In the genomic region with DNA sequence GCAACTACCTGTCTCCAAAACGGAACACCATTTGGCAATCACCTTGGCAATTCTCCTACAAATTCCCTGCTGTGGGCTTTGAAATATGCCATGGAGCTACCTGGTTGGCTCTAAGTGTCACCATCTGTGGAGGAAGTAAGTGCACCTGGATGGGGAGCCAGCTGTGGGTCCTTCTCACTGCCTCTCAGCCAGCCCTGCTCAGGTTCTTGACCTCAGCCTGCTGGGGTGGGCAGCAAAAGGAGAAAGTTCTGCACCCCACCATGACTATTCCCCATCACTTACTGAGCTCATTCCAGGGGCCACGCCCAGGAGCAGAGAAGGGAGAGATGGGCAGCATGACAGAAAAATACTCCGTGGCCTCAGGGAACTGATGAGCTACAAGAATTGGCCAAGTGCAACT, we compare ENCODE assay signal across 24 cellular contexts.
"Had no signal": no experiment of that assay in that cellular context is flagged by ENCODE, and none has a peak within 500 bp of the region (broad histone marks: within the 10 kb centered on the region; RNA-seq: fewer than 3 reads in every experiment).

No MANE protein-coding gene starts in this region.

- H3K27me3 ChIP-seq: esophagus squamous epithelium, gastroesophageal sphincter, neural progenitor cell, ovary, tibial artery, upper lobe of left lung, uterus had no signal

- H3K4me3 Mint-ChIP-seq: dendritic cell treated with granulocyte-macrophage colony-stimulating factor and Interleukin-4, amounts not matched to agents 40 ng/mL and 50 ng/mL, for 4 days; effector memory CD8-positive, alpha-beta T cell; immature natural killer cell; natural killer cell treated with Interleukin-12 subunit alpha and Interleukin-12 subunit beta and Interleukin-15 and Interleukin-18, amount 100 ng/mL, for 72 hours; neural progenitor cell; stimulated activated memory B cell treated with anti-CD40 and anti-IgM and Interleukin-4, amounts not matched to agents 10 μg/mL and 1 μg/mL and 100 μg/mL, for 72 hours; stimulated activated naive CD8-positive, alpha-beta T cell treated with anti-CD3 and anti-CD28 coated beads, Interleukin-15, Interleukin-2, amounts not matched to agents 100 ng/mL and 50 ng/mL, for 24 hours had no signal

- DNase-seq: effector memory CD8-positive, alpha-beta T cell; esophagus squamous epithelium; foreskin fibroblast; immature natural killer cell; kidney; left cardiac atrium; left ventricle myocardium superior; mesenchymal stem cell; midbrain; nucleus accumbens; right cardiac atrium; stimulated activated CD4-positive, alpha-beta T cell treated with anti-CD3 and anti-CD28 coated beads, Interleukin-4, amount 100 ng/mL, for 1 hour; uterus had no signal

- H3K27ac Mint-ChIP-seq: dendritic cell treated with granulocyte-macrophage colony-stimulating factor and Interleukin-4, amounts not matched to agents 40 ng/mL and 50 ng/mL, for 4 days; effector memory CD8-positive, alpha-beta T cell; immature natural killer cell; natural killer cell treated with Interleukin-12 subunit alpha and Interleukin-12 subunit beta and Interleukin-15 and Interleukin-18, amount 100 ng/mL, for 72 hours; neural progenitor cell; progenitor cell of endocrine pancreas; stimulated activated memory B cell treated with anti-CD40 and anti-IgM and Interleukin-4, amounts not matched to agents 10 μg/mL and 1 μg/mL and 100 μg/mL, for 72 hours; stimulated activated naive CD8-positive, alpha-beta T cell treated with anti-CD3 and anti-CD28 coated beads, Interleukin-15, Interleukin-2, amounts not matched to agents 100 ng/mL and 50 ng/mL, for 24 hours had no signal

- H3K4me1 ChIP-seq: esophagus squamous epithelium, neural progenitor cell, uterus had no signal

- H3K36me3 Mint-ChIP-seq: immature natural killer cell; natural killer cell treated with Interleukin-12 subunit alpha and Interleukin-12 subunit beta and Interleukin-15 and Interleukin-18, amount 100 ng/mL, for 72 hours had no signal

- H3K4me3 ChIP-seq: esophagus squamous epithelium, gastroesophageal sphincter, lung, neural progenitor cell, ovary, tibial artery, upper lobe of left lung, uterus had no signal

- H3K27ac ChIP-seq: esophagus squamous epithelium, gastroesophageal sphincter, neural progenitor cell, ovary, tibial artery, upper lobe of left lung, uterus had no signal

- H3K36me3 ChIP-seq: ovary, uterus had no signal

- H3K27me3 Mint-ChIP-seq: dendritic cell treated with granulocyte-macrophage colony-stimulating factor and Interleukin-4, amounts not matched to agents 40 ng/mL and 50 ng/mL, for 4 days; effector memory CD8-positive, alpha-beta T cell; natural killer cell treated with Interleukin-12 subunit alpha and Interleukin-12 subunit beta and Interleukin-15 and Interleukin-18, amount 100 ng/mL, for 72 hours; progenitor cell of endocrine pancreas; stimulated activated memory B cell treated with anti-CD40 and anti-IgM and Interleukin-4, amounts not matched to agents 10 μg/mL and 1 μg/mL and 100 μg/mL, for 72 hours; stimulated activated naive CD8-positive, alpha-beta T cell treated with anti-CD3 and anti-CD28 coated beads, Interleukin-15, Interleukin-2, amounts not matched to agents 100 ng/mL and 50 ng/mL, for 24 hours had no signal

- H3K4me1 Mint-ChIP-seq: immature natural killer cell; stimulated activated memory B cell treated with anti-CD40 and anti-IgM and Interleukin-4, amounts not matched to agents 10 μg/mL and 1 μg/mL and 100 μg/mL, for 72 hours had no signal

- ATAC-seq: effector memory CD8-positive, alpha-beta T cell; gastroesophageal sphincter; left cardiac atrium; natural killer cell treated with Interleukin-12 subunit alpha and Interleukin-12 subunit beta and Interleukin-15 and Interleukin-18, amount 100 ng/mL, for 72 hours; right cardiac atrium; stimulated activated memory B cell treated with anti-CD40 and anti-IgM and Interleukin-4, amounts not matched to agents 10 μg/mL and 1 μg/mL and 100 μg/mL, for 72 hours had no signal

- H3K9me3 ChIP-seq: gastroesophageal sphincter, ovary, tibial artery, upper lobe of left lung, uterus had no signal

- H3K9me3 Mint-ChIP-seq: dendritic cell treated with granulocyte-macrophage colony-stimulating factor and Interleukin-4, amounts not matched to agents 40 ng/mL and 50 ng/mL, for 4 days; effector memory CD8-positive, alpha-beta T cell; natural killer cell treated with Interleukin-12 subunit alpha and Interleukin-12 subunit beta and Interleukin-15 and Interleukin-18, amount 100 ng/mL, for 72 hours; stimulated activated memory B cell treated with anti-CD40 and anti-IgM and Interleukin-4, amounts not matched to agents 10 μg/mL and 1 μg/mL and 100 μg/mL, for 72 hours; stimulated activated naive CD8-positive, alpha-beta T cell treated with anti-CD3 and anti-CD28 coated beads, Interleukin-15, Interleukin-2, amounts not matched to agents 100 ng/mL and 50 ng/mL, for 24 hours had no signal

- H3K9ac ChIP-seq: neural progenitor cell had no signal
